8 cellular contexts compared by ENCODE assay signal in genomic region chr6:37256692-37257319, GRCh38. TPM values are rescaled to one million over a fixed set of nuclear protein-coding genes. Genes with fewer than 3 reads are reported as not detected.
DNase-seq lines count a peak whose midpoint lies in the region; ATAC-seq, FAIRE-seq and TF ChIP-seq lines count a peak whose summit lies in the region.

No MANE protein-coding gene starts in this region.

- H3K9ac ChIP-seq in adipocyte (ENCODE audit: low read length) = peak overlapping the region; percentile 3
- H3K9ac ChIP-seq in HepG2 (ENCODE audit: insufficient read depth, low read depth, low read length) = peak overlapping the region; percentile 45

- CTCF ChIA-PET in HepG2 (lab: Yijun Ruan, JAX; ENCODE audit: low intra/inter-chr PET ratio, low total read pairs) = no interaction called here

- peaks cover 37% of the 10 kb centered on the region for H3K79me2 ChIP-seq in HepG2 (ENCODE audit: insufficient read depth, low read length)

- H3K27ac ChIP-seq in heart right ventricle = peak overlapping the region in 3 of 10 donors; percentile 94 to 98 (median 97)
- H3K27ac ChIP-seq in HepG2 (ENCODE audit: extremely low read length, insufficient read depth, low read length) = peak overlapping the region; percentile 2
- no peak overlapping the region for H3K27ac ChIP-seq in upper lobe of right lung

- peak overlapping the region; percentile 58 for H2AFZ ChIP-seq in HepG2 (ENCODE audit: low read length)

- POLR2A ChIA-PET in HepG2 (lab: Yijun Ruan, JAX) = interaction anchor here (0.9 to 2.7 kb wide), 7 partner anchors 10 to 383 kb away, joined by 3 to 54 read pairs (median 8); partner anchors contain the start of gene PPIL1

- 53 to 54% methylated on average over 12 of the region's 12 CpGs for WGBS in heart right ventricle, 2 donors
- 40% methylated on average over 12 of the region's 12 CpGs for WGBS in HepG2 (ENCODE audit: low lambda C conversion rate)

- FAIRE-seq in HepG2 (lab: Jason Lieb, UNC) = no peak

- H3K36me3 ChIP-seq in heart right ventricle (no peaks in the 10 kb centered on the region), adipocyte (ENCODE audit: control insufficient read depth, insufficient read depth, low read length, severe bottlenecking) (no peaks in the 10 kb centered on the region), HepG2 (replicated peaks in 1 of 2; ENCODE audit: control insufficient read depth in 1 of 2, insufficient read depth in 2 of 2, low read length in 2 of 2) (no peaks in the 10 kb centered on the region), upper lobe of right lung (no peaks in the 10 kb centered on the region)

- ATAC-seq in heart right ventricle (no peak), left ventricle myocardium superior (no peak), HepG2 (no peak), upper lobe of right lung (no peak)

- intact Hi-C loops in heart right ventricle (cut with DNase I) = no loop called here
- intact Hi-C loops in left ventricle myocardium superior (cut with micrococcal nuclease) = no loop called here
- intact Hi-C loops in HepG2 (cut with micrococcal nuclease; ENCODE audit: unreplicated experiment) = loop anchor here (1.0 kb wide), 1 partner anchor 35 kb away; no protein-coding TSS in a partner anchor
- intact Hi-C loops in upper lobe of right lung (cut with DNase I) = no loop called here
- intact Hi-C loops in posterior cingulate gyrus (cut with DNase I) = no loop called here

- H3K4me3 ChIP-seq in heart right ventricle = peak overlapping the region in 9 of 10 donors; percentile 70 to 98 (median 88)
- peak overlapping the region; percentile 99 for H3K4me3 ChIP-seq in adipocyte (ENCODE audit: low read length)
- peak overlapping the region; percentile 94 to 98 (median 97) for H3K4me3 ChIP-seq in HepG2 (replicated peaks in 1 of 3; ENCODE audit: insufficient read depth in 1 of 3, low read depth in 2 of 3, low read length in 3 of 3)
- peak overlapping the region; percentile 79 for H3K4me3 ChIP-seq in upper lobe of right lung

- peaks cover 4% of the 10 kb centered on the region; the same call in 1 of the 2 replicates for H4K20me1 ChIP-seq in HepG2 (ENCODE audit: insufficient read depth, low read length)

- H3K27me3 ChIP-seq in heart right ventricle = no peaks in the 10 kb centered on the region
- H3K27me3 ChIP-seq in adipocyte (replicated peaks; ENCODE audit: control insufficient read depth, insufficient read depth, low read length) = no peaks in the 10 kb centered on the region
- H3K27me3 ChIP-seq in HepG2 (ENCODE audit: control insufficient read depth in 1 of 2, insufficient read depth in 2 of 2, low read length in 2 of 2) = no peaks in the 10 kb centered on the region; a peak in 1 of 5 replicates
- H3K27me3 ChIP-seq in upper lobe of right lung = no peaks in the 10 kb centered on the region

- H3K9me3 ChIP-seq in heart right ventricle = no peaks in the 10 kb centered on the region
- no peaks in the 10 kb centered on the region for H3K9me3 ChIP-seq in adipocyte (ENCODE audit: control insufficient read depth, low read length)
- no peaks in the 10 kb centered on the region for H3K9me3 ChIP-seq in HepG2 (ENCODE audit: low read length)
- no peaks in the 10 kb centered on the region for H3K9me3 ChIP-seq in upper lobe of right lung

- peak overlapping the region; percentile 89 for H3K4me2 ChIP-seq in HepG2 (ENCODE audit: low read depth, low read length)

- no peak for TF ChIP-seq POLR2A in HepG2 (IDR thresholded peaks at IDR 0.05; ENCODE audit: insufficient read depth in 1 of 2, low read depth in 2 of 2, low read length in 2 of 2)

- DNase-seq in heart right ventricle (no peak), left ventricle myocardium superior (no peak), adipocyte (ENCODE audit: low read depth) (no peak), HepG2 (ENCODE audit: low spot score) (no peak), upper lobe of right lung (no peak), 8988T (no peak), posterior cingulate gyrus (no peak), NCI-H2081 treated with DMSO at 0.1 percent for 48 hours (lab: John Stamatoyannopoulos, UW) (no peak)

- in situ Hi-C loops in HepG2 (cut with HindIII; ENCODE audit: extremely low pct_ligation_motif_present, low pct_unique_long_range_greater_than_20kb) = no loop called here

- TF ChIP-seq RAD21 in HepG2 (CRISPR knock-in tag; IDR thresholded peaks at IDR 0.05) = no peak

- H3K4me1 ChIP-seq in heart right ventricle = peaks cover 0 to 33% (median 21%) of the 10 kb centered on the region in 9 donors
- H3K4me1 ChIP-seq in adipocyte (ENCODE audit: control insufficient read depth, insufficient read depth, low read length) = peaks cover 12% of the 10 kb centered on the region
- peaks cover 49% of the 10 kb centered on the region for H3K4me1 ChIP-seq in HepG2 (ENCODE audit: insufficient read depth, low read length)
- H3K4me1 ChIP-seq in upper lobe of right lung = peaks cover 18% of the 10 kb centered on the region

- TF ChIP-seq CTCF in heart right ventricle (IDR thresholded peaks at IDR 0.05) (no peak), HepG2 (CRISPR knock-in tag; IDR thresholded peaks at IDR 0.05) (no peak), upper lobe of right lung (IDR thresholded peaks at IDR 0.05) (no peak)

- TF ChIP-seq EP300 in HepG2 (IDR thresholded peaks at IDR 0.05; ENCODE audit: low read depth in 2 of 2, low read length in 2 of 2) (no peak), HepG2 (CRISPR knock-in tag; IDR thresholded peaks at IDR 0.05; ENCODE audit: borderline replicate concordance) (no peak)

- BruUV-seq in HepG2 (replicated peaks; lab: Mats Ljungman, UMichigan) = no TSS peak

RNA-seq across cellular contexts. Expression of gene TBC1D22B, which starts 0.8 kb away (rescaled TPM):
- total RNA-seq in heart right ventricle (1 to 10 TPM; 5.4 to 8.1 (median 6.6) TPM), left ventricle myocardium superior (6.3 TPM), HepG2 (2016; rRNA removed; fragmentation: Illumina TruSeq; extraction: Trizol) (12.9 and 15.5 TPM in 2 replicates), upper lobe of right lung (12.4 TPM)
- polyA plus RNA-seq in heart right ventricle (1 to 10 TPM; 5.0 to 5.8 TPM), HepG2 (2011; rRNA removed) (8.4 and 9.7 TPM in 2 replicates)
- 5.1 and 5.5 TPM in 2 replicates for total RNA-seq in HepG2 (2016; cell fraction: cytosol; rRNA removed; fragmentation: Illumina TruSeq; extraction: Trizol; ENCODE audit: low read depth)
- total RNA-seq in HepG2 (2016; cell fraction: insoluble cytoplasmic fraction; rRNA removed; fragmentation: Illumina TruSeq; extraction: Trizol) = 12.5 and 13.1 TPM in 2 replicates
- total RNA-seq in HepG2 (2016; cell fraction: membrane; rRNA removed; fragmentation: Illumina TruSeq; extraction: Trizol) = 18.5 and 19.2 TPM in 2 replicates
- 11.0 and 12.8 TPM in 2 replicates for total RNA-seq in HepG2 (2016; cell fraction: nucleus; rRNA removed; fragmentation: Illumina TruSeq; extraction: Trizol)
- 9.7 and 10.3 TPM in 2 replicates for polyA plus RNA-seq in HepG2 (2011; cell fraction: cytosol; rRNA removed)
- polyA plus RNA-seq in HepG2 (2011; cell fraction: nucleus; rRNA removed) = 10.9 and 11.1 TPM in 2 replicates
- 10.9 and 11.4 TPM in 2 replicates for polyA plus RNA-seq in HepG2 (2012)
- 4.7 and 5.3 TPM in 2 replicates for polyA plus RNA-seq in HepG2 (2016; cell fraction: cytosol; fragmentation: Illumina TruSeq; extraction: Trizol; ENCODE audit: low read depth)
- 17.4 and 20.4 TPM in 2 replicates for polyA plus RNA-seq in HepG2 (2016; cell fraction: insoluble cytoplasmic fraction; fragmentation: Illumina TruSeq; extraction: Trizol; ENCODE audit: low read depth)
- polyA plus RNA-seq in HepG2 (2016; cell fraction: membrane; fragmentation: Illumina TruSeq; extraction: Trizol; ENCODE audit: low read depth) = 15.4 and 16.5 TPM in 2 replicates
- 20.1 and 21.3 TPM in 2 replicates for polyA plus RNA-seq in HepG2 (2016; cell fraction: nucleus; fragmentation: Illumina TruSeq; extraction: Trizol; ENCODE audit: insufficient read depth, low read depth)
- 5.2 and 8.5 TPM in 2 replicates for polyA minus RNA-seq in HepG2 (2011; rRNA and poly(A)+ RNA removed; ENCODE audit: low replicate concordance)
- 4.5 and 5.4 TPM in 2 replicates for polyA minus RNA-seq in HepG2 (2011; cell fraction: cytosol; rRNA and poly(A)+ RNA removed)
- polyA minus RNA-seq in HepG2 (2011; cell fraction: nucleus; rRNA and poly(A)+ RNA removed) = 10.0 and 11.3 TPM in 2 replicates

RNA-seq across cellular contexts. Expression of gene TMEM217, which starts 1.1 kb away (rescaled TPM):
- 1 to 10 TPM in 1 of 10 donors, under 1 TPM in 7, not detected in 2; 0.20 to 1.1 (median 0.41) TPM for total RNA-seq in heart right ventricle
- polyA plus RNA-seq in heart right ventricle = under 1 TPM; 0.29 to 0.64 TPM
- total RNA-seq in left ventricle myocardium superior = not detected
- 1.6 and 3.4 TPM in 2 replicates for total RNA-seq in HepG2 (2016; rRNA removed; fragmentation: Illumina TruSeq; extraction: Trizol)
- 1.1 and 2.0 TPM in 2 replicates for total RNA-seq in HepG2 (2016; cell fraction: cytosol; rRNA removed; fragmentation: Illumina TruSeq; extraction: Trizol; ENCODE audit: low read depth)
- 1.9 and 2.0 TPM in 2 replicates for total RNA-seq in HepG2 (2016; cell fraction: insoluble cytoplasmic fraction; rRNA removed; fragmentation: Illumina TruSeq; extraction: Trizol)
- 1.5 and 2.6 TPM in 2 replicates for total RNA-seq in HepG2 (2016; cell fraction: membrane; rRNA removed; fragmentation: Illumina TruSeq; extraction: Trizol)
- 3.4 and 4.3 TPM in 2 replicates for total RNA-seq in HepG2 (2016; cell fraction: nucleus; rRNA removed; fragmentation: Illumina TruSeq; extraction: Trizol)
- polyA plus RNA-seq in HepG2 (2011; rRNA removed) = 1.8 and 2.3 TPM in 2 replicates
- polyA plus RNA-seq in HepG2 (2011; cell fraction: cytosol; rRNA removed) = 1.2 and 1.8 TPM in 2 replicates
- polyA plus RNA-seq in HepG2 (2011; cell fraction: nucleus; rRNA removed) = 0.56 and 0.92 TPM in 2 replicates
- 1.3 and 1.5 TPM in 2 replicates for polyA plus RNA-seq in HepG2 (2012)
- 0.25 and 0.40 TPM in 2 replicates for polyA plus RNA-seq in HepG2 (2016; cell fraction: cytosol; fragmentation: Illumina TruSeq; extraction: Trizol; ENCODE audit: low read depth)
- polyA plus RNA-seq in HepG2 (2016; cell fraction: insoluble cytoplasmic fraction; fragmentation: Illumina TruSeq; extraction: Trizol; ENCODE audit: low read depth) = 2.7 and 3.0 TPM in 2 replicates
- 0.95 and 1.4 TPM in 2 replicates for polyA plus RNA-seq in HepG2 (2016; cell fraction: membrane; fragmentation: Illumina TruSeq; extraction: Trizol; ENCODE audit: low read depth)
- polyA plus RNA-seq in HepG2 (2016; cell fraction: nucleus; fragmentation: Illumina TruSeq; extraction: Trizol; ENCODE audit: insufficient read depth, low read depth) = 2.9 and 4.5 TPM in 2 replicates
- 1.7 and 2.2 TPM in 2 replicates for polyA minus RNA-seq in HepG2 (2011; rRNA and poly(A)+ RNA removed; ENCODE audit: low replicate concordance)
- polyA minus RNA-seq in HepG2 (2011; cell fraction: cytosol; rRNA and poly(A)+ RNA removed) = 0.97 and 2.3 TPM in 2 replicates
- polyA minus RNA-seq in HepG2 (2011; cell fraction: nucleus; rRNA and poly(A)+ RNA removed) = 2.1 and 2.7 TPM in 2 replicates
- total RNA-seq in upper lobe of right lung = 1.8 TPM
